Comparison of ENCODE assay signal across 11 cellular contexts in the genomic region with DNA sequence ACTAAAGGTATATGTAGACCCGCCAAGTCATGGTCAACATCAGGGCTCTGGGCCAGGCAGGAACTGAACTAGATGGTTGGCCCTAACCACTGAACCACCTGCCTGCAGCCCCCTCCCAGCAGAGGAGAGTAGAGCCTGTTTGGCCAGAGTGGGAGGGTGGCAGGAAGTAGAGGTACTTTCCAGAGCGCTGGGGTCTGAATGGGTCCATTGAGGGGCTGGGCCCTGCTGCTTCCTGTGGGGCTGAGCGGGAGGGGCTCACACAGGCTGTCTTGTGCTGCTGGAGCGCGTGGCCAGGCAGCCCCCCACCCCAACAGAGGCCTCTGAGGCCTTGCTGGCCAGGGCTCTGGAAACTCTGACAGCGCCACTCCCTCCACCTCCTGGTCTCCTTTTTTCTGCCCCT. TPM values are rescaled to one million over a fixed set of nuclear protein-coding genes. Genes with fewer than 3 reads are reported as not detected.
DNase-seq lines count a peak whose midpoint lies in the region; ATAC-seq and TF ChIP-seq lines count a peak whose summit lies in the region.
"Had no signal": no experiment of that assay in that cellular context is flagged by ENCODE, and none has a peak within 500 bp of the region (broad histone marks: within the 10 kb centered on the region; RNA-seq: fewer than 3 reads in every experiment).

No MANE protein-coding gene starts in this region.

- intact Hi-C loops in colonic mucosa (cut with DNase I), result no loop called here
- intact Hi-C loops in psoas muscle (cut with DNase I), result no loop called here

- 60 to 85% (median 70%) methylated on average over 6 of the region's 6 CpGs for WGBS in psoas muscle, 3 donors

- no peak for ATAC-seq in DND-41 (ENCODE audit: insufficient read depth, low read depth)
- no peak for ATAC-seq in psoas muscle
- no peak for ATAC-seq in GM21526 (IDR thresholded peaks at IDR 0.05; ENCODE audit: low FRiP score, unreplicated experiment)

- H3K4me3 ChIP-seq in DND-41 (ENCODE audit: low read depth in 1 of 2, low read length in 2 of 2) (no peak overlapping the region), colonic mucosa (no peak overlapping the region), psoas muscle (peak overlapping the region; percentile 23)

- TF ChIP-seq CTCF in DND-41 (IDR thresholded peaks at IDR 0.05; ENCODE audit: borderline replicate concordance, extremely low read depth, low read length, poor library complexity, severe bottlenecking) (no peak), colonic mucosa (IDR thresholded peaks at IDR 0.05) (no peak), psoas muscle (IDR thresholded peaks at IDR 0.05) (no peak)

- H2AFZ ChIP-seq in DND-41 (ENCODE audit: low read depth, low read length), result no peak overlapping the region

- DNase-seq in DND-41 (peak; percentile 15), HT-29 (ENCODE audit: low spot score) (peak; percentile 0), colonic mucosa (no peak), psoas muscle (no peak), NCI-H2227 (lab: John Stamatoyannopoulos, UW; ENCODE audit: unreplicated experiment) (no peak), germinal center (ENCODE audit: low spot score) (no peak), NCI-H1436 (lab: John Stamatoyannopoulos, UW) (no peak)
- DNase-seq: activated effector memory CD4-positive, alpha-beta T cell treated with Interleukin-2 at 50 U/mL for 16 hours; effector CD8-positive, alpha-beta T cell; stimulated activated CD8-positive, alpha-beta memory T cell treated with anti-CD3 and anti-CD28 coated beads, Interleukin-4, amount 100 ng/mL, for 48 hours had no signal

- H3K27me3 ChIP-seq in DND-41 (ENCODE audit: insufficient read depth, low read length, poor library complexity), result no peaks in the 10 kb centered on the region
- no peaks in the 10 kb centered on the region for H3K27me3 ChIP-seq in colonic mucosa
- H3K27me3 ChIP-seq in psoas muscle (ENCODE audit: insufficient read depth in 3 of 3, low read length in 2 of 3), result no peaks in the 10 kb centered on the region

- H3K9me3 ChIP-seq in DND-41 (ENCODE audit: insufficient read depth, low read length, severe bottlenecking) (no peaks in the 10 kb centered on the region), colonic mucosa (no peaks in the 10 kb centered on the region), psoas muscle (no peaks in the 10 kb centered on the region)

- H3K4me2 ChIP-seq in DND-41 (ENCODE audit: insufficient read depth, low read length), result no peak overlapping the region

- H3K79me2 ChIP-seq in DND-41 (ENCODE audit: insufficient read depth, low read length), result no peaks in the 10 kb centered on the region

- H3K27ac ChIP-seq in DND-41 (ENCODE audit: low read length) (no peak overlapping the region), colonic mucosa (peak overlapping the region; percentile 39), psoas muscle (peak overlapping the region; percentile 82)

- no peaks in the 10 kb centered on the region for H4K20me1 ChIP-seq in DND-41 (ENCODE audit: insufficient read depth, low read length)

- no peak overlapping the region for H3K9ac ChIP-seq in DND-41 (ENCODE audit: low read depth, low read length)
- H3K9ac ChIP-seq in colonic mucosa (ENCODE audit: low read depth in 2 of 2, low read length in 2 of 2), result no peak overlapping the region

- H3K4me1 ChIP-seq in DND-41 (ENCODE audit: insufficient read depth, low read length) (no peaks in the 10 kb centered on the region), colonic mucosa (no peaks in the 10 kb centered on the region), psoas muscle (peaks cover 22% of the 10 kb centered on the region)

- H3K36me3 ChIP-seq in DND-41 (ENCODE audit: insufficient read depth, low read length), result no peaks in the 10 kb centered on the region
- H3K36me3 ChIP-seq in colonic mucosa, result no peaks in the 10 kb centered on the region
- peaks cover 0 to 9% of the 10 kb centered on the region in 2 donors for H3K36me3 ChIP-seq in psoas muscle (ENCODE audit: insufficient read depth in 1 of 2, low read depth in 1 of 2)

RNA-seq across cellular contexts. Expression of a gene that starts 17.4 kb away (rescaled TPM):
- total RNA-seq in HT-29 (2014; rRNA removed; shearing (Covaris generic)), result 8.9 and 10.7 TPM in 2 replicates
- total RNA-seq in colonic mucosa, result 10 to 100 TPM in 1 of 2 donors, 1 to 10 TPM in 1; 2.1 to 12.7 TPM
- 10 to 100 TPM; 15.8 to 49.5 (median 34.0) TPM for total RNA-seq in psoas muscle
- polyA plus RNA-seq in psoas muscle, result 10 to 100 TPM in 2 of 3 donors, 1 to 10 TPM in 1; 8.1 to 15.9 (median 10.6) TPM

RNA-seq across cellular contexts. Expression of a gene that starts 47.5 kb away (rescaled TPM):
- 25.6 and 27.3 TPM in 2 replicates for total RNA-seq in HT-29 (2014; rRNA removed; shearing (Covaris generic))
- total RNA-seq in colonic mucosa, result 10 to 100 TPM; 26.2 to 28.1 TPM
- 1 to 10 TPM; 3.5 to 8.0 (median 3.9) TPM for total RNA-seq in psoas muscle
- polyA plus RNA-seq in psoas muscle, result 1 to 10 TPM; 3.7 to 4.4 (median 3.8) TPM

RNA-seq across cellular contexts. Expression of a gene that starts 55.2 kb away (rescaled TPM):
- total RNA-seq in HT-29 (2014; rRNA removed; shearing (Covaris generic)), result 186 and 250 TPM in 2 replicates
- total RNA-seq in colonic mucosa, result 10 to 100 TPM; 55.3 to 94.6 TPM
- total RNA-seq in psoas muscle, result 10 to 100 TPM; 41.6 to 51.0 (median 43.8) TPM
- 10 to 100 TPM; 45.0 to 95.9 (median 87.3) TPM for polyA plus RNA-seq in psoas muscle

Comparison
In these comparisons a context has a peak if more than half of its experiments do, and no peak if none do; other contexts are left out.
1. DNase-seq: peak in DND-41 (single experiment) and HT-29 (single experiment); none in colonic mucosa (single experiment), psoas muscle (0 of 2), NCI-H2227 (single experiment), germinal center (single experiment) and NCI-H1436 (single experiment).